ENCODE assay signal across 18 cellular contexts in genomic region chr1:913491-914252, GRCh38. TPM values are rescaled to one million over a fixed set of nuclear protein-coding genes. Genes with fewer than 3 reads are reported as not detected.
DNase-seq lines count a peak whose midpoint lies in the region; ATAC-seq, FAIRE-seq and TF ChIP-seq lines count a peak whose summit lies in the region.
"Had no signal": no experiment of that assay in that cellular context is flagged by ENCODE, and none has a peak within 500 bp of the region (broad histone marks: within the 10 kb centered on the region; RNA-seq: fewer than 3 reads in every experiment).

No MANE protein-coding gene starts in this region.

- no peak for TF ChIP-seq EP300 in H1 (IDR thresholded peaks at IDR 0.05; ENCODE audit: borderline replicate concordance in 1 of 2, low read depth in 2 of 2, low read length in 2 of 2)

- H2BK120ac ChIP-seq in H1 (replicated peaks; ENCODE audit: low read depth, low read length) = no peak overlapping the region

- no peak for TF ChIP-seq POLR2A in H1 (IDR thresholded peaks at IDR 0.05; ENCODE audit: control extremely low read depth in 1 of 2, low read depth in 2 of 2, low read length in 2 of 2)

- H3K4me1 Mint-ChIP-seq in activated naive CD4-positive, alpha-beta T cell treated with anti-CD3 and anti-CD28 coated beads, Interleukin-2, amount 10 ng/mL, durations not matched to agents 7 days and 5 days = peaks cover 5% of the 10 kb centered on the region

- peaks cover 3 to 9% of the 10 kb centered on the region in 2 experiments for H4K20me1 ChIP-seq in H1 (replicated peaks in 1 of 2; ENCODE audit: control insufficient read depth in 1 of 2, insufficient read depth in 2 of 2, low read length in 2 of 2)

- H3K27ac ChIP-seq in H1 (ENCODE audit: low read depth, low read length) = no peak overlapping the region
- H3K27ac ChIP-seq in psoas muscle = no peak overlapping the region
- no peak overlapping the region for H3K27ac ChIP-seq in small intestine (ENCODE audit: low read depth in 1 of 2, low read length in 1 of 2)
- H3K27ac ChIP-seq: foreskin keratinocyte, testis had no signal

- H2AFZ ChIP-seq in H1 (ENCODE audit: low read length) = no peak overlapping the region

- H3K14ac ChIP-seq in H1 (ENCODE audit: insufficient read length) = no peak overlapping the region

- no peak overlapping the region for H2BK20ac ChIP-seq in H1 (ENCODE audit: low read length)

- H3K23ac ChIP-seq in H1 (ENCODE audit: insufficient read length) = no peak overlapping the region

- no peak overlapping the region for H2AK5ac ChIP-seq in H1 (ENCODE audit: low read depth, low read length)

- H3K27ac Mint-ChIP-seq in activated naive CD4-positive, alpha-beta T cell treated with anti-CD3 and anti-CD28 coated beads, Interleukin-2, amount 10 ng/mL, durations not matched to agents 7 days and 5 days = no peak overlapping the region
- H3K27ac Mint-ChIP-seq: activated CD8-positive, alpha-beta T cell treated with anti-CD3 and anti-CD28 coated beads, Interleukin-2, amount 10 ng/mL, durations not matched to agents 7 days and 5 days; activated T-helper 2 cell treated with anti-CD3 and anti-CD28 coated beads, Interferon-gamma antibody, Interleukin-2, Interleukin-4, amounts not matched to agents 10 μg/mL and 5 μg/mL and 100 μg/mL, durations not matched to agents 14 hours and 24 hours and 36 hours had no signal

- H3K36me3 Mint-ChIP-seq in activated naive CD4-positive, alpha-beta T cell treated with anti-CD3 and anti-CD28 coated beads, Interleukin-2, amount 10 ng/mL, durations not matched to agents 7 days and 5 days = no peaks in the 10 kb centered on the region

- H4K91ac ChIP-seq in H1 (replicated peaks; ENCODE audit: insufficient read length, low read length) = no peak overlapping the region

- TF ChIP-seq CTCF in H1 (IDR thresholded peaks at IDR 0.05; ENCODE audit: control extremely low read depth in 1 of 3, insufficient read depth in 1 of 3, low read depth in 1 of 3, low read length in 3 of 3) (no peak), psoas muscle (IDR thresholded peaks at IDR 0.05) (no peak)

- no peak overlapping the region for H3K9ac ChIP-seq in H1 (replicated peaks in 1 of 4; ENCODE audit: extremely low read depth in 1 of 4, low read depth in 3 of 4, low read length in 3 of 4)

- no peaks in the 10 kb centered on the region for H3K36me3 ChIP-seq in H7 (replicated peaks; ENCODE audit: control insufficient read depth, insufficient read depth, low read length)
- H3K36me3 ChIP-seq in H1 (ENCODE audit: control insufficient read depth in 2 of 4, insufficient read depth in 4 of 4, low read length in 3 of 4) = no peaks in the 10 kb centered on the region
- no peaks in the 10 kb centered on the region for H3K36me3 ChIP-seq in psoas muscle (ENCODE audit: insufficient read depth in 1 of 2, low read depth in 1 of 2)
- no peaks in the 10 kb centered on the region for H3K36me3 ChIP-seq in small intestine (ENCODE audit: control insufficient read depth in 2 of 2, insufficient read depth in 2 of 2, low read length in 2 of 2)

- TF ChIP-seq RAD21 in H1 (IDR thresholded peaks at IDR 0.05 in 1 of 2, conservative IDR thresholded peaks at IDR 0.05 in 1 of 2; ENCODE audit: low read depth in 2 of 2, low read length in 2 of 2) = no peak

- peaks cover 38% of the 10 kb centered on the region for H3K27me3 ChIP-seq in H7 (ENCODE audit: control insufficient read depth, insufficient read depth, low read length)
- H3K27me3 ChIP-seq in H1 (replicated peaks in 1 of 4; ENCODE audit: control insufficient read depth in 3 of 4, extremely low read depth in 1 of 4, insufficient read depth in 3 of 4, low read length in 3 of 4) = peaks cover 2 to 77% (median 50%) of the 10 kb centered on the region in 4 experiments
- H3K27me3 ChIP-seq in psoas muscle (ENCODE audit: insufficient read depth in 3 of 3, low read length in 2 of 3) = peaks cover 0 to 76% (median 14%) of the 10 kb centered on the region in 3 donors
- H3K27me3 ChIP-seq in small intestine (ENCODE audit: control insufficient read depth in 2 of 2, insufficient read depth in 2 of 2, low read length in 2 of 2) = peaks cover 10 to 13% of the 10 kb centered on the region in 2 donors
- H3K27me3 ChIP-seq: testis had no signal

- intact Hi-C loops in psoas muscle (cut with DNase I) = no loop called here

- peaks cover 83% of the 10 kb centered on the region for H3K27me3 Mint-ChIP-seq in activated naive CD4-positive, alpha-beta T cell treated with anti-CD3 and anti-CD28 coated beads, Interleukin-2, amount 10 ng/mL, durations not matched to agents 7 days and 5 days

- FAIRE-seq in H1 (lab: Jason Lieb, UNC) = no peak
- FAIRE-seq in small intestine (lab: Jason Lieb, UNC) = no peak
- FAIRE-seq: endothelial cell of umbilical vein, HTR-8/SVneo had no signal

- ATAC-seq in psoas muscle = no peak
- ATAC-seq: sciatic nerve had no signal

- CTCF ChIA-PET in activated naive CD4-positive, alpha-beta T cell treated with anti-CD3 and anti-CD28 coated beads, Interleukin-2, amount 10 ng/mL, durations not matched to agents 7 days and 5 days (lab: Charles Lee) = interaction anchor here (1.4 kb wide), 1 partner anchor 44 kb away, joined by 3 read pairs; no protein-coding TSS in a partner anchor
- CTCF ChIA-PET in H1 (lab: Charles Lee; ENCODE audit: partially characterized antibody) = interaction anchor here (1.2 to 2.0 kb wide), 4 partner anchors 8 to 15 kb away, joined by 4 to 18 read pairs (median 4); partner anchors contain the start of gene SAMD11

- H3K9me3 ChIP-seq in H1 (ENCODE audit: insufficient read depth in 2 of 2, low read depth in 1 of 2, low read length in 1 of 2) = no peaks in the 10 kb centered on the region; a peak in 1 of 4 replicates
- H3K9me3 ChIP-seq in psoas muscle = no peaks in the 10 kb centered on the region
- H3K9me3 ChIP-seq in small intestine (ENCODE audit: control insufficient read depth, low read depth) = no peaks in the 10 kb centered on the region
- H3K9me3 ChIP-seq: testis had no signal

- no peak overlapping the region for H3K4me3 ChIP-seq in H7 (ENCODE audit: insufficient read depth, low read depth, low read length)
- H3K4me3 ChIP-seq in H1 (ENCODE audit: extremely low read depth in 1 of 4, insufficient read depth in 2 of 4, low read depth in 3 of 4, low read length in 4 of 4) = no peak overlapping the region
- H3K4me3 ChIP-seq in psoas muscle = no peak overlapping the region
- no peak overlapping the region for H3K4me3 ChIP-seq in small intestine (ENCODE audit: low read depth in 1 of 2, low read length in 2 of 2)
- H3K4me3 ChIP-seq: lung, testis had no signal

- H3K4me1 ChIP-seq in H1 (replicated peaks in 1 of 4; ENCODE audit: control insufficient read depth in 3 of 4, insufficient read depth in 4 of 4, low read length in 3 of 4) (no peaks in the 10 kb centered on the region), psoas muscle (no peaks in the 10 kb centered on the region), small intestine (ENCODE audit: control insufficient read depth in 2 of 2, insufficient read depth in 1 of 2, low read depth in 1 of 2, low read length in 1 of 2) (no peaks in the 10 kb centered on the region)
- H3K4me1 ChIP-seq: foreskin keratinocyte had no signal

- no peak overlapping the region for H3K4me3 Mint-ChIP-seq in activated naive CD4-positive, alpha-beta T cell treated with anti-CD3 and anti-CD28 coated beads, Interleukin-2, amount 10 ng/mL, durations not matched to agents 7 days and 5 days
- H3K4me3 Mint-ChIP-seq: activated CD8-positive, alpha-beta T cell treated with anti-CD3 and anti-CD28 coated beads, Interleukin-2, amount 10 ng/mL, durations not matched to agents 7 days and 5 days had no signal

- H2BK15ac ChIP-seq in H1 (ENCODE audit: low read length) = no peak overlapping the region

- H4K5ac ChIP-seq in H1 (ENCODE audit: insufficient read length, low read depth, low read length) = no peak overlapping the region

- peak; percentile 19 for DNase-seq in activated naive CD4-positive, alpha-beta T cell treated with anti-CD3 and anti-CD28 coated beads, Interleukin-2, amount 10 ng/mL, durations not matched to agents 7 days and 5 days
- no peak for DNase-seq in activated naive CD4-positive, alpha-beta T cell treated with Interleukin-2 at 50 U/mL for 16 hours
- DNase-seq in H7 (peak; percentile 51), H1 (ENCODE audit: low read depth in 1 of 2, low spot score in 2 of 2) (peak in 1 of 2 experiments; percentile 41), psoas muscle (peak; percentile 11 to 42), small intestine (no peak), LoVo (ENCODE audit: low spot score) (no peak), epidermal melanocyte (ENCODE audit: insufficient read length, low spot score) (no peak)
- DNase-seq: activated CD8-positive, alpha-beta T cell treated with anti-CD3 and anti-CD28 coated beads, Interleukin-2, amount 10 ng/mL, durations not matched to agents 7 days and 5 days; foreskin keratinocyte; NCI-H1694; testis had no signal

- no peak overlapping the region for H3K4me2 ChIP-seq in H1 (ENCODE audit: insufficient read depth in 1 of 2, low read depth in 2 of 2, low read length in 2 of 2)

- no peaks in the 10 kb centered on the region for H3K23me2 ChIP-seq in H1 (ENCODE audit: low read depth, low read length)

- H3K79me2 ChIP-seq in H1 (ENCODE audit: control insufficient read depth in 1 of 2, insufficient read depth in 2 of 2, low read length in 2 of 2) = no peaks in the 10 kb centered on the region

- H4K8ac ChIP-seq in H1 (ENCODE audit: extremely low read depth, insufficient read depth, low read length) = no peak overlapping the region

- 0 out of 2 replicates have a peak overlapping the region, but pooled peaks have one; percentile 9 for H2BK12ac ChIP-seq in H1 (ENCODE audit: low read depth, low read length)

- 84% methylated on average over 16 of the region's 19 CpGs; no CpG with 5 or more reads in 1 of the 2 experiments for WGBS in H1 (ENCODE audit: extremely low coverage in 1 of 2, insufficient coverage in 1 of 2, insufficient read length in 1 of 2, insufficient replicate concordance in 2 of 2, low coverage in 1 of 2, low lambda C conversion rate in 2 of 2, missing lambda C conversion rate in 1 of 2), 2 experiments
- 63 to 76% (median 71%) methylated on average over 19 of the region's 19 CpGs for WGBS in psoas muscle, 3 donors
- 53 to 79% (median 63%) methylated on average over 18 to 19 of the region's 19 CpGs for WGBS in small intestine, 3 donors

- no peak overlapping the region for H3K18ac ChIP-seq in H1 (ENCODE audit: extremely low read depth, low read length)

- no peak overlapping the region for H2BK5ac ChIP-seq in H1 (ENCODE audit: low read depth, low read length)

- H3K79me1 ChIP-seq in H1 (ENCODE audit: low read depth, low read length) = no peaks in the 10 kb centered on the region

- H3K9me3 Mint-ChIP-seq in activated naive CD4-positive, alpha-beta T cell treated with anti-CD3 and anti-CD28 coated beads, Interleukin-2, amount 10 ng/mL, durations not matched to agents 7 days and 5 days = no peaks in the 10 kb centered on the region
- H3K9me3 Mint-ChIP-seq: activated T-helper 2 cell treated with anti-CD3 and anti-CD28 coated beads, Interferon-gamma antibody, Interleukin-2, Interleukin-4, amounts not matched to agents 10 μg/mL and 5 μg/mL and 100 μg/mL, durations not matched to agents 14 hours and 24 hours and 36 hours; nephron had no signal

- no peak overlapping the region for H3K4ac ChIP-seq in H1 (replicated peaks; ENCODE audit: insufficient read length, low read depth, low read length)

- POLR2A ChIA-PET in H1 (lab: Charles Lee; ENCODE audit: partially characterized antibody) = interaction anchor here (1.4 kb wide), 1 partner anchor 14 kb away, joined by 3 read pairs; no protein-coding TSS in a partner anchor

- no peak overlapping the region for H3K56ac ChIP-seq in H1 (replicated peaks; ENCODE audit: insufficient read length, low read depth, low read length)

RNA-seq across cellular contexts. Expression of gene SAMD11, which starts 10.1 kb away (rescaled TPM):
- 14.8 and 17.4 TPM in 2 replicates for total RNA-seq in H7 (2014; rRNA removed; shearing (Covaris generic))
- 0.25 and 0.30 TPM in 2 replicates for total RNA-seq in H1 (2021; fragmentation: NEBNext Ultra II Directional; extraction: Animal tissue kit (Norgen Biotek cat#: 25700))
- polyA plus RNA-seq in H1 (2011; rRNA removed) (0.18 and 0.66 TPM in 2 replicates), psoas muscle (1 to 10 TPM in 1 of 3 donors, under 1 TPM in 2; 0.28 to 1.5 (median 0.58) TPM), small intestine (1 to 10 TPM in 2 of 3 donors, under 1 TPM in 1; 0.89 to 8.8 (median 4.9) TPM)
- polyA plus RNA-seq in H1 (2011; cell fraction: cytosol; rRNA removed) = 0.74 TPM
- 2.3 TPM for polyA plus RNA-seq in H1 (2011; cell fraction: nucleus; rRNA removed)
- 0.13 to 0.43 TPM (median 0.25 TPM) in 3 of 4 replicates, not detected in the other for polyA plus RNA-seq in H1 (2012, experiment 1 of 2)
- 1.7 TPM for polyA plus RNA-seq in H1 (2012, experiment 2 of 2)
- 0.06 TPM for polyA plus RNA-seq in H1 (2013, experiment 1 of 2)
- 0.06 TPM for polyA plus RNA-seq in H1 (2013, experiment 2 of 2)
- polyA minus RNA-seq in H1 (2011; rRNA and poly(A)+ RNA removed) = 0.10 TPM in 1 of 2 replicates, not detected in the other
- polyA minus RNA-seq in H1 (2011; cell fraction: cytosol; rRNA and poly(A)+ RNA removed) = 11.0 TPM
- 1.3 TPM for polyA minus RNA-seq in H1 (2011; cell fraction: nucleus; rRNA and poly(A)+ RNA removed)
- total RNA-seq in psoas muscle = 1 to 10 TPM in 2 of 4 donors, under 1 TPM in 1, not detected in 1; 0.37 to 6.9 (median 1.5) TPM
- total RNA-seq: activated CD8-positive, alpha-beta T cell treated with anti-CD3 and anti-CD28 coated beads, Interleukin-2, amount 10 ng/mL, durations not matched to agents 7 days and 5 days; activated T-helper 2 cell treated with anti-CD3 and anti-CD28 coated beads, Interferon-gamma antibody, Interleukin-2, Interleukin-4, amounts not matched to agents 10 μg/mL and 5 μg/mL and 100 μg/mL, durations not matched to agents 14 hours and 24 hours and 36 hours; endothelial cell of umbilical vein; foreskin keratinocyte had no signal
- polyA plus RNA-seq: endothelial cell of umbilical vein had no signal

RNA-seq across cellular contexts. Expression of gene NOC2L, which starts 45.4 kb away (rescaled TPM):
- total RNA-seq in H7 (2014; rRNA removed; shearing (Covaris generic)) = 239 and 287 TPM in 2 replicates
- total RNA-seq in H1 (2021; fragmentation: NEBNext Ultra II Directional; extraction: Animal tissue kit (Norgen Biotek cat#: 25700)) = 130 TPM in 2 replicates
- polyA plus RNA-seq in H1 (2011; rRNA removed) = 74.7 and 115 TPM in 2 replicates
- 102 TPM for polyA plus RNA-seq in H1 (2011; cell fraction: cytosol; rRNA removed)
- 134 TPM for polyA plus RNA-seq in H1 (2011; cell fraction: nucleus; rRNA removed)
- 82.3 to 121 TPM (median 117 TPM) in 4 replicates for polyA plus RNA-seq in H1 (2012, experiment 1 of 2)
- 111 TPM for polyA plus RNA-seq in H1 (2012, experiment 2 of 2)
- polyA plus RNA-seq in H1 (2013, experiment 1 of 2) = 70.9 TPM
- 66.0 TPM for polyA plus RNA-seq in H1 (2013, experiment 2 of 2)
- polyA minus RNA-seq in H1 (2011; rRNA and poly(A)+ RNA removed) = 83.7 and 85.6 TPM in 2 replicates
- polyA minus RNA-seq in H1 (2011; cell fraction: cytosol; rRNA and poly(A)+ RNA removed) = 73.3 TPM
- polyA minus RNA-seq in H1 (2011; cell fraction: nucleus; rRNA and poly(A)+ RNA removed) = 46.5 TPM
- 10 to 100 TPM; 61.4 to 87.0 (median 82.7) TPM for total RNA-seq in psoas muscle
- 100 to 1,000 TPM in 1 of 3 donors, 10 to 100 TPM in 2; 78.1 to 106 (median 92.7) TPM for polyA plus RNA-seq in psoas muscle
- 10 to 100 TPM; 34.0 to 69.3 (median 42.7) TPM for polyA plus RNA-seq in small intestine

RNA-seq across cellular contexts. Expression of gene KLHL17, which starts 46.7 kb away (rescaled TPM):
- total RNA-seq in H7 (2014; rRNA removed; shearing (Covaris generic)) = 50.8 and 87.8 TPM in 2 replicates
- total RNA-seq in H1 (2021; fragmentation: NEBNext Ultra II Directional; extraction: Animal tissue kit (Norgen Biotek cat#: 25700)) = 30.1 and 32.6 TPM in 2 replicates
- polyA plus RNA-seq in H1 (2011; rRNA removed) (36.1 and 62.3 TPM in 2 replicates), psoas muscle (1 to 10 TPM; 3.4 to 5.5 (median 4.1) TPM), small intestine (10 to 100 TPM in 1 of 3 donors, 1 to 10 TPM in 2; 6.6 to 11.9 (median 7.0) TPM)
- 40.0 TPM for polyA plus RNA-seq in H1 (2011; cell fraction: cytosol; rRNA removed)
- polyA plus RNA-seq in H1 (2011; cell fraction: nucleus; rRNA removed) = 508 TPM
- 23.1 to 39.3 TPM (median 34.1 TPM) in 4 replicates for polyA plus RNA-seq in H1 (2012, experiment 1 of 2)
- polyA plus RNA-seq in H1 (2012, experiment 2 of 2) = 21.6 TPM
- 30.7 TPM for polyA plus RNA-seq in H1 (2013, experiment 1 of 2)
- 26.7 TPM for polyA plus RNA-seq in H1 (2013, experiment 2 of 2)
- polyA minus RNA-seq in H1 (2011; rRNA and poly(A)+ RNA removed) = 5.8 and 7.8 TPM in 2 replicates
- 14.6 TPM for polyA minus RNA-seq in H1 (2011; cell fraction: cytosol; rRNA and poly(A)+ RNA removed)
- polyA minus RNA-seq in H1 (2011; cell fraction: nucleus; rRNA and poly(A)+ RNA removed) = 47.3 TPM
- 1 to 10 TPM; 2.1 to 3.8 (median 3.0) TPM for total RNA-seq in psoas muscle

RNA-seq across cellular contexts. Expression of gene PLEKHN1, which starts 52.6 kb away (rescaled TPM):
- 1.6 and 2.0 TPM in 2 replicates for total RNA-seq in H7 (2014; rRNA removed; shearing (Covaris generic))
- total RNA-seq in H1 (2021; fragmentation: NEBNext Ultra II Directional; extraction: Animal tissue kit (Norgen Biotek cat#: 25700)) = 1.5 TPM in 2 replicates
- 0.39 and 1.2 TPM in 2 replicates for polyA plus RNA-seq in H1 (2011; rRNA removed)
- 0.65 TPM for polyA plus RNA-seq in H1 (2011; cell fraction: cytosol; rRNA removed)
- 4.0 TPM for polyA plus RNA-seq in H1 (2011; cell fraction: nucleus; rRNA removed)
- 0.94 to 1.3 TPM (median 1.00 TPM) in 4 replicates for polyA plus RNA-seq in H1 (2012, experiment 1 of 2)
- polyA plus RNA-seq in H1 (2012, experiment 2 of 2) = 0.51 TPM
- polyA plus RNA-seq in H1 (2013, experiment 1 of 2) = 1.1 TPM
- polyA plus RNA-seq in H1 (2013, experiment 2 of 2) = 1.3 TPM
- polyA minus RNA-seq in H1 (2011; rRNA and poly(A)+ RNA removed) = 0.06 and 0.10 TPM in 2 replicates
- polyA minus RNA-seq in H1 (2011; cell fraction: cytosol; rRNA and poly(A)+ RNA removed) = 0.88 TPM
- polyA minus RNA-seq in H1 (2011; cell fraction: nucleus; rRNA and poly(A)+ RNA removed) = 1.3 TPM
- not detected for total RNA-seq in psoas muscle
- polyA plus RNA-seq in psoas muscle = under 1 TPM in 1 of 3 donors, not detected in 2; 0.03 TPM
- under 1 TPM; 0.72 to 0.89 (median 0.81) TPM for polyA plus RNA-seq in small intestine

Comparison
In these comparisons a context has a peak if more than half of its experiments do, and no peak if none do; other contexts are left out.
1. DNase-seq: peak in activated naive CD4-positive, alpha-beta T cell treated with anti-CD3 and anti-CD28 coated beads, Interleukin-2, amount 10 ng/mL, durations not matched to agents 7 days and 5 days (single experiment), H7 (single experiment) and psoas muscle (2 of 2); none in activated naive CD4-positive, alpha-beta T cell treated with Interleukin-2 at 50 U/mL for 16 hours (single experiment), small intestine (single experiment), LoVo (single experiment) and epidermal melanocyte (single experiment).